2 cellular contexts compared by ENCODE assay signal in genomic region chr1:1639368-1639767, GRCh38. TPM values are rescaled to one million over a fixed set of nuclear protein-coding genes. Genes with fewer than 3 reads are reported as not detected.
"Had no signal": no experiment of that assay in that cellular context is flagged by ENCODE, and none has a peak within 500 bp of the region (broad histone marks: within the 10 kb centered on the region; RNA-seq: fewer than 3 reads in every experiment).

No MANE protein-coding gene starts in this region.

RNA-seq across cellular contexts. Expression of gene MMP23B, which starts 7.4 kb away (rescaled TPM):
- polyA plus RNA-seq: naive thymus-derived CD4-positive, alpha-beta T cell had no signal

RNA-seq across cellular contexts. Expression of gene FNDC10, which starts 39.4 kb away (rescaled TPM):
- total RNA-seq: skeletal muscle tissue had no signal
